1 cellular context compared by ENCODE assay signal in the genomic region with DNA sequence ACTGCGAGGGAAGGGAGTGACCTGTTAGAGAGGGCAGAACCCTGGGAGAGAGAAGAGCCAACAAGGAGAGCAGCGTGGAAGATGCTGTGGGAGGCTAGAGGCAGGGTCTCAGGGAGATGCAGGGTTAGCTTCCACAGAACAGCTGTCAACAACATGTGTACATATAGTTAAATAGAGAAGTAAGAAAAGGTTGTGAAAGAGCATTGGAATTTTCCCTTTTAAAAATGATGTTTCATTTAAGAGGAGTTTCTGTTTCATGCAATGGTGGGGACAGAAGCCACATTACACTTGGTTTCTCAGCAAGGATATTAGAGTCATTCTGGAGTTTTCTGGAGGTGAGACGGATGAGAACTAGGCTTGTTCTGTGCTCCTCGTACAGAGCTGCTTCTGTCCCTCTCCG.
TF ChIP-seq lines count a peak whose summit lies in the region.

No MANE protein-coding gene starts in this region.

TF ChIP-seq in GM12878, 131 proteins besides CTCF, POLR2A, EP300 and RAD21:
- TF ChIP-seq STAT3 (IDR thresholded peaks at IDR 0.05; ENCODE audit: low read depth, low read length) = no peak
- no peak for TF ChIP-seq MTA2 (IDR thresholded peaks at IDR 0.05; ENCODE audit: low read depth)
- TF ChIP-seq BACH1 (IDR thresholded peaks at IDR 0.05; ENCODE audit: borderline replicate concordance) = no peak
- TF ChIP-seq, protein P1, sequence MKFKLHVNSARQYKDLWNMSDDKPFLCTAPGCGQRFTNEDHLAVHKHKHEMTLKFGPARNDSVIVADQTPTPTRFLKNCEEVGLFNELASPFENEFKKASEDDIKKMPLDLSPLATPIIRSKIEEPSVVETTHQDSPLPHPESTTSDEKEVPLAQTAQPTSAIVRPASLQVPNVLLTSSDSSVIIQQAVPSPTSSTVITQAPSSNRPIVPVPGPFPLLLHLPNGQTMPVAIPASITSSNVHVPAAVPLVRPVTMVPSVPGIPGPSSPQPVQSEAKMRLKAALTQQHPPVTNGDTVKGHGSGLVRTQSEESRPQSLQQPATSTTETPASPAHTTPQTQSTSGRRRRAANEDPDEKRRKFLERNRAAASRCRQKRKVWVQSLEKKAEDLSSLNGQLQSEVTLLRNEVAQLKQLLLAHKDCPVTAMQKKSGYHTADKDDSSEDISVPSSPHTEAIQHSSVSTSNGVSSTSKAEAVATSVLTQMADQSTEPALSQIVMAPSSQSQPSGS (IDR thresholded peaks at IDR 0.05; ENCODE audit: low read length) = peak; percentile 87
- no peak for TF ChIP-seq RB1 (IDR thresholded peaks at IDR 0.05; ENCODE audit: borderline replicate concordance)
- no peak for TF ChIP-seq HDAC6 (IDR thresholded peaks at IDR 0.05; ENCODE audit: unreplicated experiment)
- TF ChIP-seq BCL11A (IDR thresholded peaks at IDR 0.05; ENCODE audit: low read depth, low read length) = no peak
- TF ChIP-seq RBBP5 (conservative IDR thresholded peaks at IDR 0.05) = no peak
- TF ChIP-seq FOXM1 (IDR thresholded peaks at IDR 0.05; ENCODE audit: low read depth, low read length) = peak; percentile 62; the same call in 1 of the 2 replicates
- no peak for TF ChIP-seq TARDBP (IDR thresholded peaks at IDR 0.05; ENCODE audit: borderline replicate concordance)
- no peak for TF ChIP-seq MYB (IDR thresholded peaks at IDR 0.05; ENCODE audit: borderline replicate concordance, low read depth, low read length)
- peak; percentile 58; the same call in 1 of the 2 replicates for TF ChIP-seq TCF12 (IDR thresholded peaks at IDR 0.05; ENCODE audit: low read depth, low read length)
- TF ChIP-seq, protein P2, sequence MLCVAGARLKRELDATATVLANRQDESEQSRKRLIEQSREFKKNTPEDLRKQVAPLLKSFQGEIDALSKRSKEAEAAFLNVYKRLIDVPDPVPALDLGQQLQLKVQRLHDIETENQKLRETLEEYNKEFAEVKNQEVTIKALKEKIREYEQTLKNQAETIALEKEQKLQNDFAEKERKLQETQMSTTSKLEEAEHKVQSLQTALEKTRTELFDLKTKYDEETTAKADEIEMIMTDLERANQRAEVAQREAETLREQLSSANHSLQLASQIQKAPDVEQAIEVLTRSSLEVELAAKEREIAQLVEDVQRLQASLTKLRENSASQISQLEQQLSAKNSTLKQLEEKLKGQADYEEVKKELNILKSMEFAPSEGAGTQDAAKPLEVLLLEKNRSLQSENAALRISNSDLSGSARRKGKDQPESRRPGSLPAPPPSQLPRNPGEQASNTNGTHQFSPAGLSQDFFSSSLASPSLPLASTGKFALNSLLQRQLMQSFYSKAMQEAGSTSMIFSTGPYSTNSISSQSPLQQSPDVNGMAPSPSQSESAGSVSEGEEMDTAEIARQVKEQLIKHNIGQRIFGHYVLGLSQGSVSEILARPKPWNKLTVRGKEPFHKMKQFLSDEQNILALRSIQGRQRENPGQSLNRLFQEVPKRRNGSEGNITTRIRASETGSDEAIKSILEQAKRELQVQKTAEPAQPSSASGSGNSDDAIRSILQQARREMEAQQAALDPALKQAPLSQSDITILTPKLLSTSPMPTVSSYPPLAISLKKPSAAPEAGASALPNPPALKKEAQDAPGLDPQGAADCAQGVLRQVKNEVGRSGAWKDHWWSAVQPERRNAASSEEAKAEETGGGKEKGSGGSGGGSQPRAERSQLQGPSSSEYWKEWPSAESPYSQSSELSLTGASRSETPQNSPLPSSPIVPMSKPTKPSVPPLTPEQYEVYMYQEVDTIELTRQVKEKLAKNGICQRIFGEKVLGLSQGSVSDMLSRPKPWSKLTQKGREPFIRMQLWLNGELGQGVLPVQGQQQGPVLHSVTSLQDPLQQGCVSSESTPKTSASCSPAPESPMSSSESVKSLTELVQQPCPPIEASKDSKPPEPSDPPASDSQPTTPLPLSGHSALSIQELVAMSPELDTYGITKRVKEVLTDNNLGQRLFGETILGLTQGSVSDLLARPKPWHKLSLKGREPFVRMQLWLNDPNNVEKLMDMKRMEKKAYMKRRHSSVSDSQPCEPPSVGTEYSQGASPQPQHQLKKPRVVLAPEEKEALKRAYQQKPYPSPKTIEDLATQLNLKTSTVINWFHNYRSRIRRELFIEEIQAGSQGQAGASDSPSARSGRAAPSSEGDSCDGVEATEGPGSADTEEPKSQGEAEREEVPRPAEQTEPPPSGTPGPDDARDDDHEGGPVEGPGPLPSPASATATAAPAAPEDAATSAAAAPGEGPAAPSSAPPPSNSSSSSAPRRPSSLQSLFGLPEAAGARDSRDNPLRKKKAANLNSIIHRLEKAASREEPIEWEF (IDR thresholded peaks at IDR 0.05; ENCODE audit: insufficient replicate concordance, low read depth, low read length) = peak; percentile 19
- no peak for TF ChIP-seq KLF5 (IDR thresholded peaks at IDR 0.05; ENCODE audit: partially characterized antibody)
- TF ChIP-seq PAX5 (IDR thresholded peaks at IDR 0.05; ENCODE audit: borderline replicate concordance, low read depth, low read length) = 0 out of 2 replicates have a peak, but pooled peaks have one; percentile 18
- TF ChIP-seq CBX5 (IDR thresholded peaks at IDR 0.05; ENCODE audit: low read depth) = 0 out of 2 replicates have a peak, but pooled peaks have one; percentile 15
- peak; percentile 31 for TF ChIP-seq JUNB (IDR thresholded peaks at IDR 0.05)
- TF ChIP-seq SMAD5 (IDR thresholded peaks at IDR 0.05; ENCODE audit: low read depth) = no peak
- TF ChIP-seq RUNX3 (IDR thresholded peaks at IDR 0.05; ENCODE audit: low read length) = peak; percentile 66
- TF ChIP-seq NFIC (IDR thresholded peaks at IDR 0.05; ENCODE audit: low read depth, low read length) = peak; percentile 61; the same call in 1 of the 2 replicates
- TF ChIP-seq TCF3 (IDR thresholded peaks at IDR 0.05; ENCODE audit: borderline replicate concordance, insufficient read depth, low read depth, low read length) = 0 out of 2 replicates have a peak, but pooled peaks have one; percentile 18
- TF ChIP-seq IKZF2 (IDR thresholded peaks at IDR 0.05) = peak; percentile 18 to 43; a peak in 1 of 4 replicates
- TF ChIP-seq IRF4 (IDR thresholded peaks at IDR 0.05; ENCODE audit: low read depth, low read length) = 0 out of 2 replicates have a peak, but pooled peaks have one; percentile 5
- TF ChIP-seq POU2F2 (IDR thresholded peaks at IDR 0.05; ENCODE audit: borderline replicate concordance, low read depth, low read length) = 0 out of 3 replicates have a peak, but pooled peaks have one; percentile 41
- TF ChIP-seq, protein P3, sequence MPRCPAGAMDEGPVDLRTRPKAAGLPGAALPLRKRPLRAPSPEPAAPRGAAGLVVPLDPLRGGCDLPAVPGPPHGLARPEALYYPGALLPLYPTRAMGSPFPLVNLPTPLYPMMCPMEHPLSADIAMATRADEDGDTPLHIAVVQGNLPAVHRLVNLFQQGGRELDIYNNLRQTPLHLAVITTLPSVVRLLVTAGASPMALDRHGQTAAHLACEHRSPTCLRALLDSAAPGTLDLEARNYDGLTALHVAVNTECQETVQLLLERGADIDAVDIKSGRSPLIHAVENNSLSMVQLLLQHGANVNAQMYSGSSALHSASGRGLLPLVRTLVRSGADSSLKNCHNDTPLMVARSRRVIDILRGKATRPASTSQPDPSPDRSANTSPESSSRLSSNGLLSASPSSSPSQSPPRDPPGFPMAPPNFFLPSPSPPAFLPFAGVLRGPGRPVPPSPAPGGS (IDR thresholded peaks at IDR 0.05; ENCODE audit: borderline replicate concordance, insufficient read depth, low read depth, low read length, poor library complexity, severe bottlenecking) = peak; percentile 65
- no peak for TF ChIP-seq RAD51 (IDR thresholded peaks at IDR 0.05)
- TF ChIP-seq, protein P4, sequence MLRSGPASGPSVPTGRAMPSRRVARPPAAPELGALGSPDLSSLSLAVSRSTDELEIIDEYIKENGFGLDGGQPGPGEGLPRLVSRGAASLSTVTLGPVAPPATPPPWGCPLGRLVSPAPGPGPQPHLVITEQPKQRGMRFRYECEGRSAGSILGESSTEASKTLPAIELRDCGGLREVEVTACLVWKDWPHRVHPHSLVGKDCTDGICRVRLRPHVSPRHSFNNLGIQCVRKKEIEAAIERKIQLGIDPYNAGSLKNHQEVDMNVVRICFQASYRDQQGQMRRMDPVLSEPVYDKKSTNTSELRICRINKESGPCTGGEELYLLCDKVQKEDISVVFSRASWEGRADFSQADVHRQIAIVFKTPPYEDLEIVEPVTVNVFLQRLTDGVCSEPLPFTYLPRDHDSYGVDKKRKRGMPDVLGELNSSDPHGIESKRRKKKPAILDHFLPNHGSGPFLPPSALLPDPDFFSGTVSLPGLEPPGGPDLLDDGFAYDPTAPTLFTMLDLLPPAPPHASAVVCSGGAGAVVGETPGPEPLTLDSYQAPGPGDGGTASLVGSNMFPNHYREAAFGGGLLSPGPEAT (IDR thresholded peaks at IDR 0.05; ENCODE audit: low read depth) = peak; percentile 33; the same call in 1 of the 2 replicates
- TF ChIP-seq SMC3 (IDR thresholded peaks at IDR 0.05; ENCODE audit: borderline replicate concordance, low read length) = no peak
- TF ChIP-seq RELA (IDR thresholded peaks at IDR 0.05; ENCODE audit: borderline replicate concordance, partially characterized antibody) = no peak
- no peak for TF ChIP-seq KAT2A (conservative IDR thresholded peaks at IDR 0.05; ENCODE audit: control insufficient read depth, low read depth, low read length)
- peak; percentile 38; the same call in 1 of the 2 replicates for TF ChIP-seq POLR2AphosphoS5 (IDR thresholded peaks at IDR 0.05; ENCODE audit: low read length)
